8 cellular contexts compared by ENCODE assay signal in genomic region chr1:17075470-17076255, GRCh38. TPM values are rescaled to one million over a fixed set of nuclear protein-coding genes. Genes with fewer than 3 reads are reported as not detected.
DNase-seq lines count a peak whose midpoint lies in the region; ATAC-seq and TF ChIP-seq lines count a peak whose summit lies in the region.

No MANE protein-coding gene starts in this region.

- H3K4me1 Mint-ChIP-seq in glutamatergic neuron (ENCODE audit: low read depth, unreplicated experiment) = peaks cover 9% of the 10 kb centered on the region

- H3K27ac Mint-ChIP-seq in glutamatergic neuron (ENCODE audit: unreplicated experiment) = no peak overlapping the region

- H3K4me3 ChIP-seq in SK-N-SH (ENCODE audit: low read depth in 2 of 2, low read length in 1 of 2) (no peak overlapping the region), MG63 (no peak overlapping the region)

- no peaks in the 10 kb centered on the region for H3K36me3 Mint-ChIP-seq in glutamatergic neuron (ENCODE audit: unreplicated experiment)

- H3K79me2 ChIP-seq in SK-N-SH (ENCODE audit: insufficient read depth) = no peaks in the 10 kb centered on the region

- TF ChIP-seq RAD21 in SK-N-SH (IDR thresholded peaks at IDR 0.05; ENCODE audit: low read length) = no peak

- peaks cover 6% of the 10 kb centered on the region for H3K27me3 Mint-ChIP-seq in glutamatergic neuron (ENCODE audit: unreplicated experiment)

- no peak overlapping the region for H3K4me2 ChIP-seq in SK-N-SH

- no peak overlapping the region for H3K9ac ChIP-seq in SK-N-SH

- H3K27me3 ChIP-seq in SK-N-SH (ENCODE audit: insufficient read depth) (no peaks in the 10 kb centered on the region), MG63 (no peaks in the 10 kb centered on the region)

- H3K9me3 Mint-ChIP-seq in glutamatergic neuron (ENCODE audit: unreplicated experiment) = peaks cover 7% of the 10 kb centered on the region

- ATAC-seq in HG03521 (IDR thresholded peaks at IDR 0.05; ENCODE audit: unreplicated experiment) (no peak), GM21576 (IDR thresholded peaks at IDR 0.05; ENCODE audit: unreplicated experiment) (no peak)

- in situ Hi-C loops in GM13977 (cut with MboI; ENCODE audit: low pct_unique_long_range_greater_than_20kb, low sequenced_read_pairs, unreplicated experiment) = no loop called here

- no peak for TF ChIP-seq EP300 in SK-N-SH (IDR thresholded peaks at IDR 0.05; ENCODE audit: borderline replicate concordance in 1 of 2, low read depth in 1 of 2, low read length in 1 of 2)

- 48% methylated on average over 11 of the region's 17 CpGs for WGBS in SK-N-SH (ENCODE audit: low lambda C conversion rate)

- no peaks in the 10 kb centered on the region for H3K4me1 ChIP-seq in SK-N-SH (ENCODE audit: control insufficient read depth in 1 of 2, insufficient read depth in 2 of 2, low read depth in 1 of 2, low read length in 1 of 2)

- TF ChIP-seq CTCF in AG09319 (IDR thresholded peaks at IDR 0.05; ENCODE audit: low read depth, low read length) = peak; percentile 25
- TF ChIP-seq CTCF in GM13977 (IDR thresholded peaks at IDR 0.05; ENCODE audit: extremely low read depth, insufficient read depth, missing control alignments) = peak; percentile 43
- peak; percentile 45 for TF ChIP-seq CTCF in SK-N-SH (IDR thresholded peaks at IDR 0.05)
- TF ChIP-seq CTCF in glutamatergic neuron (IDR thresholded peaks at IDR 0.05; ENCODE audit: partially characterized antibody, unreplicated experiment) = peak; percentile 74

- no peaks in the 10 kb centered on the region for H3F3A ChIP-seq in SK-N-SH (replicated peaks; ENCODE audit: insufficient read depth)

- H3K9me2 ChIP-seq in SK-N-SH = no peaks in the 10 kb centered on the region

- POLR2A ChIA-PET in SK-N-SH (lab: Yijun Ruan, JAX) = no interaction called here

- H2AFZ ChIP-seq in SK-N-SH (ENCODE audit: low read depth) = no peak overlapping the region

- no peak for DNase-seq in AG09319 (ENCODE audit: extremely low read depth, low read depth)
- peak; percentile 66 for DNase-seq in GM13977 (ENCODE audit: low spot score)
- DNase-seq in SK-N-SH = no peak
- DNase-seq in glutamatergic neuron = peak; percentile 65
- no peak for DNase-seq in NCI-H748 treated with DMSO at 0.1 percent for 48 hours (lab: John Stamatoyannopoulos, UW)
- DNase-seq in MG63 = no peak

- no peaks in the 10 kb centered on the region for H4K20me1 ChIP-seq in SK-N-SH (ENCODE audit: insufficient read depth)

- H3K9me3 ChIP-seq in SK-N-SH (no peaks in the 10 kb centered on the region), MG63 (no peaks in the 10 kb centered on the region)

- no peak overlapping the region for H3K27ac ChIP-seq in SK-N-SH (ENCODE audit: low read depth in 2 of 2, low read length in 1 of 2)

- CTCF ChIA-PET in SK-N-SH (lab: Yijun Ruan, JAX) = interaction anchor here (0.6 to 1.0 kb wide), 3 partner anchors 14 to 198 kb away, joined by 3 to 4 read pairs (median 3); no protein-coding TSS in a partner anchor

- H3K36me3 ChIP-seq in SK-N-SH (replicated peaks in 1 of 2; ENCODE audit: control insufficient read depth in 1 of 2, insufficient read depth in 2 of 2, low read length in 1 of 2) (no peaks in the 10 kb centered on the region), MG63 (no peaks in the 10 kb centered on the region)

- H3K4me3 Mint-ChIP-seq in glutamatergic neuron (ENCODE audit: unreplicated experiment) = no peak overlapping the region

TF ChIP-seq in SK-N-SH, 30 proteins besides CTCF, POLR2A, EP300 and RAD21:
- no peak for TF ChIP-seq USF1 (IDR thresholded peaks at IDR 0.05; ENCODE audit: borderline replicate concordance, low read depth)
- TF ChIP-seq FOXJ3 (CRISPR knock-in tag; IDR thresholded peaks at IDR 0.05) = no peak
- TF ChIP-seq TEAD4 (IDR thresholded peaks at IDR 0.05; ENCODE audit: borderline replicate concordance, insufficient read depth) = no peak
- no peak for TF ChIP-seq SIN3A (IDR thresholded peaks at IDR 0.05; ENCODE audit: borderline replicate concordance, low read depth, low read length)
- no peak for TF ChIP-seq MEF2A (IDR thresholded peaks at IDR 0.05; ENCODE audit: borderline replicate concordance, low read depth)
- no peak for TF ChIP-seq CHD2 (IDR thresholded peaks at IDR 0.05; ENCODE audit: low read length, partially characterized antibody)
- TF ChIP-seq FOSL2 (IDR thresholded peaks at IDR 0.05; ENCODE audit: borderline replicate concordance, low read depth) = no peak
- TF ChIP-seq USF2 (IDR thresholded peaks at IDR 0.05; ENCODE audit: borderline replicate concordance, low read depth, low read length) = no peak
- no peak for TF ChIP-seq TAF1 (IDR thresholded peaks at IDR 0.05; ENCODE audit: borderline replicate concordance, low read depth, low read length)

RNA-seq across cellular contexts. Expression of gene SDHB, which starts 21.8 kb away (rescaled TPM):
- 128 and 139 TPM in 2 replicates for polyA plus RNA-seq in SK-N-SH (2012; rRNA removed)
- 141 and 150 TPM in 2 replicates for polyA plus RNA-seq in SK-N-SH (2012; cell fraction: cytosol; rRNA removed)
- 65.8 and 77.3 TPM in 2 replicates for polyA plus RNA-seq in SK-N-SH (2012; cell fraction: nucleus; rRNA removed)
- 58.9 TPM for total RNA-seq in glutamatergic neuron (ENCODE audit: unreplicated experiment)
- total RNA-seq in MG63 (2014; rRNA removed; shearing (Covaris generic); ENCODE audit: low replicate concordance) = 332 and 487 TPM in 2 replicates

RNA-seq across cellular contexts. Expression of gene PADI2, which starts 43.6 kb away (rescaled TPM):
- polyA plus RNA-seq in SK-N-SH (2012; rRNA removed) = 0.52 and 0.58 TPM in 2 replicates
- 0.42 and 0.59 TPM in 2 replicates for polyA plus RNA-seq in SK-N-SH (2012; cell fraction: cytosol; rRNA removed)
- 1.2 and 1.4 TPM in 2 replicates for polyA plus RNA-seq in SK-N-SH (2012; cell fraction: nucleus; rRNA removed)
- 0.74 TPM for total RNA-seq in glutamatergic neuron (ENCODE audit: unreplicated experiment)
- 0.20 TPM in 1 of 2 replicates, not detected in the other for total RNA-seq in MG63 (2014; rRNA removed; shearing (Covaris generic); ENCODE audit: low replicate concordance)

Comparison
In these comparisons a context has a peak if more than half of its experiments do, and no peak if none do; other contexts are left out.
1. DNase-seq: peak in GM13977 (single experiment) and glutamatergic neuron (single experiment); none in AG09319 (single experiment), SK-N-SH (single experiment), NCI-H748 treated with DMSO at 0.1 percent for 48 hours (single experiment) and MG63 (single experiment).
2. Peak in every context shown above with its lines, with median percentiles within 50 percentile points of each other: CTCF ChIP-seq.